ENCODE assay signal across 17 cellular contexts in genomic region chr2:43152186-43152585, GRCh38.
DNase-seq lines count a peak whose midpoint lies in the region; ATAC-seq and TF ChIP-seq lines count a peak whose summit lies in the region.
"Had no signal": no experiment of that assay in that cellular context is flagged by ENCODE, and none has a peak within 500 bp of the region (broad histone marks: within the 10 kb centered on the region; RNA-seq: fewer than 3 reads in every experiment).

No MANE protein-coding gene starts in this region.

- no peak overlapping the region for H3K4me3 Mint-ChIP-seq in T-helper 1 cell treated with Interleukin-12 subunit alpha and Interleukin-12 subunit beta and Interleukin-4 antibody, amounts not matched to agents 30 μg/mL and 1 μg/mL, for 36 hours
- H3K4me3 Mint-ChIP-seq in Caco-2 (ENCODE audit: unreplicated experiment) (no peak overlapping the region), WTC11 (no peak overlapping the region), natural killer cell (no peak overlapping the region)
- H3K4me3 Mint-ChIP-seq in naive thymus-derived CD8-positive, alpha-beta T cell = peak overlapping the region in 9 of 10 donors; percentile 12 to 69 (median 41)

- TF ChIP-seq CTCF in Caco-2 (IDR thresholded peaks at IDR 0.05; ENCODE audit: insufficient read depth in 1 of 2, low read depth in 1 of 2, low read length in 1 of 2, severe bottlenecking in 1 of 2, unreplicated experiment in 1 of 2) (no peak), WTC11 (IDR thresholded peaks at IDR 0.05) (no peak), natural killer cell (IDR thresholded peaks at IDR 0.05) (no peak)

- no peaks in the 10 kb centered on the region for H3K9me3 Mint-ChIP-seq in T-helper 1 cell treated with Interleukin-12 subunit alpha and Interleukin-12 subunit beta and Interleukin-4 antibody, amounts not matched to agents 30 μg/mL and 1 μg/mL, for 36 hours
- no peaks in the 10 kb centered on the region for H3K9me3 Mint-ChIP-seq in Caco-2 (ENCODE audit: unreplicated experiment)
- no peaks in the 10 kb centered on the region for H3K9me3 Mint-ChIP-seq in WTC11
- H3K9me3 Mint-ChIP-seq in naive thymus-derived CD8-positive, alpha-beta T cell = no peaks in the 10 kb centered on the region
- no peaks in the 10 kb centered on the region for H3K9me3 Mint-ChIP-seq in natural killer cell

- H3K27me3 ChIP-seq in Caco-2 (replicated peaks; ENCODE audit: control insufficient read depth, insufficient read depth, low read length) = no peaks in the 10 kb centered on the region
- H3K27me3 ChIP-seq: cardiac muscle cell, neutrophil, SJSA1, transverse colon had no signal

- DNase-seq in T-helper 1 cell = no peak
- DNase-seq in Caco-2 = no peak
- no peak for DNase-seq in WTC11 (ENCODE audit: low spot score)
- DNase-seq in naive thymus-derived CD8-positive, alpha-beta T cell = peak in 1 of 10 donors; percentile 25
- DNase-seq in globus pallidus (ENCODE audit: low spot score) = no peak
- DNase-seq in DMS 273 (lab: John Stamatoyannopoulos, UW; ENCODE audit: unreplicated experiment) = no peak
- DNase-seq in natural killer cell = no peak
- DNase-seq: ACHN; activated naive CD4-positive, alpha-beta T cell treated with Interleukin-2 at 50 U/mL for 16 hours; DMS 273 treated with DMSO at 0.1 percent for 48 hours; stimulated activated CD4-positive, alpha-beta T cell treated with anti-CD3 and anti-CD28 coated beads, Interleukin-2, amount 100 ng/mL, for 48 hours; stimulated activated CD8-positive, alpha-beta memory T cell treated with anti-CD3 and anti-CD28 coated beads, Interleukin-4, amount 100 ng/mL, for 48 hours; transverse colon had no signal

- POLR2A ChIA-PET in Caco-2 (lab: Charles Lee) = interaction anchor here (0.6 to 0.8 kb wide), 2 partner anchors 42 to 100 kb away, joined by 3 read pairs; no protein-coding TSS in a partner anchor
- POLR2A ChIA-PET in WTC11 (lab: Charles Lee) = no interaction called here
- POLR2A ChIA-PET in naive thymus-derived CD8-positive, alpha-beta T cell (lab: Charles Lee) = interaction anchor here (0.6 to 43.5 kb wide), 5 partner anchors 8 to 70 kb away, joined by 3 to 2148 read pairs (median 1351); partner anchors contain the start of gene ZFP36L2

- no peaks in the 10 kb centered on the region for H3K36me3 ChIP-seq in Caco-2 (ENCODE audit: control insufficient read depth, insufficient read depth, low read length)
- H3K36me3 ChIP-seq: cardiac muscle cell, neutrophil, SJSA1, transverse colon had no signal

- H3K4me1 ChIP-seq in Caco-2 = peaks cover 23% of the 10 kb centered on the region
- H3K4me1 ChIP-seq: SJSA1 had no signal

- peaks cover 4% of the 10 kb centered on the region for H3K27me3 Mint-ChIP-seq in T-helper 1 cell treated with Interleukin-12 subunit alpha and Interleukin-12 subunit beta and Interleukin-4 antibody, amounts not matched to agents 30 μg/mL and 1 μg/mL, for 36 hours (ENCODE audit: low read depth)
- H3K27me3 Mint-ChIP-seq in Caco-2 (ENCODE audit: insufficient read depth, unreplicated experiment) (no peaks in the 10 kb centered on the region), WTC11 (ENCODE audit: low read depth) (no peaks in the 10 kb centered on the region; the same call in none of the 2 replicates), natural killer cell (ENCODE audit: low read depth in 2 of 2) (no peaks in the 10 kb centered on the region)
- H3K27me3 Mint-ChIP-seq in naive thymus-derived CD8-positive, alpha-beta T cell = no peaks in the 10 kb centered on the region

- H3K4me3 ChIP-seq in Caco-2 (ENCODE audit: low read depth, low read length) = no peak overlapping the region
- H3K4me3 ChIP-seq: cardiac muscle cell, SJSA1, transverse colon had no signal

- CTCF ChIA-PET in Caco-2 (lab: Charles Lee) (no interaction called here), WTC11 (lab: Charles Lee) (interaction anchor here (0.6 to 1.4 kb wide), 6 partner anchors 10 to 66 kb away, joined by 3 to 4 read pairs (median 3); no protein-coding TSS in a partner anchor)

- no TSS peak for BruUV-seq in Caco-2 (replicated peaks; lab: Mats Ljungman, UMichigan)

- H3K9me3 ChIP-seq in Caco-2 = no peaks in the 10 kb centered on the region
- H3K9me3 ChIP-seq: neutrophil, SJSA1, transverse colon had no signal

- ATAC-seq in WTC11 (peak; percentile 27), natural killer cell (no peak)
- peak; percentile 45 to 67 for ATAC-seq in naive thymus-derived CD8-positive, alpha-beta T cell

- intact Hi-C loops in Caco-2 (cut with micrococcal nuclease; ENCODE audit: unreplicated experiment) (no loop called here), natural killer cell (cut with micrococcal nuclease) (no loop called here)

- H3K36me3 Mint-ChIP-seq in T-helper 1 cell treated with Interleukin-12 subunit alpha and Interleukin-12 subunit beta and Interleukin-4 antibody, amounts not matched to agents 30 μg/mL and 1 μg/mL, for 36 hours (ENCODE audit: low read depth) = peaks cover 7% of the 10 kb centered on the region
- no peaks in the 10 kb centered on the region for H3K36me3 Mint-ChIP-seq in Caco-2 (ENCODE audit: insufficient read depth, unreplicated experiment)
- no peaks in the 10 kb centered on the region for H3K36me3 Mint-ChIP-seq in WTC11
- H3K36me3 Mint-ChIP-seq in naive thymus-derived CD8-positive, alpha-beta T cell = peaks cover 0 to 3% (median 0%) of the 10 kb centered on the region in 3 donors
- H3K36me3 Mint-ChIP-seq in natural killer cell = no peaks in the 10 kb centered on the region

- H3K4me1 Mint-ChIP-seq in T-helper 1 cell treated with Interleukin-12 subunit alpha and Interleukin-12 subunit beta and Interleukin-4 antibody, amounts not matched to agents 30 μg/mL and 1 μg/mL, for 36 hours (ENCODE audit: low read depth) = peaks cover 41% of the 10 kb centered on the region
- peaks cover 15% of the 10 kb centered on the region for H3K4me1 Mint-ChIP-seq in Caco-2 (ENCODE audit: low read depth, unreplicated experiment)
- peaks cover 17% of the 10 kb centered on the region for H3K4me1 Mint-ChIP-seq in WTC11
- peaks cover 47 to 82% (median 71%) of the 10 kb centered on the region in 4 donors for H3K4me1 Mint-ChIP-seq in naive thymus-derived CD8-positive, alpha-beta T cell
- H3K4me1 Mint-ChIP-seq in natural killer cell = peaks cover 21 to 54% of the 10 kb centered on the region in 2 donors

- H3K27ac Mint-ChIP-seq in T-helper 1 cell treated with Interleukin-12 subunit alpha and Interleukin-12 subunit beta and Interleukin-4 antibody, amounts not matched to agents 30 μg/mL and 1 μg/mL, for 36 hours = peak overlapping the region; percentile 50
- peak overlapping the region; percentile 5 for H3K27ac Mint-ChIP-seq in Caco-2 (ENCODE audit: unreplicated experiment)
- no peak overlapping the region for H3K27ac Mint-ChIP-seq in WTC11
- peak overlapping the region; percentile 79 to 95 (median 90) for H3K27ac Mint-ChIP-seq in naive thymus-derived CD8-positive, alpha-beta T cell
- H3K27ac Mint-ChIP-seq in natural killer cell = no peak overlapping the region

TF ChIP-seq in WTC11, 78 proteins besides CTCF, POLR2A, EP300 and RAD21 (continues in another document):
- no peak for TF ChIP-seq E2F1 (CRISPR knock-in tag; IDR thresholded peaks at IDR 0.05)
- no peak for TF ChIP-seq CREB1 (CRISPR knock-in tag; IDR thresholded peaks at IDR 0.05)
- no peak for TF ChIP-seq SP1 (CRISPR knock-in tag; conservative IDR thresholded peaks at IDR 0.05)
- TF ChIP-seq ZBTB43 (CRISPR knock-in tag; IDR thresholded peaks at IDR 0.05) = no peak
- no peak for TF ChIP-seq NR2C2 (CRISPR knock-in tag; IDR thresholded peaks at IDR 0.05)
- TF ChIP-seq JUN (CRISPR knock-in tag; IDR thresholded peaks at IDR 0.05) = no peak
- no peak for TF ChIP-seq ELF4 (CRISPR knock-in tag; IDR thresholded peaks at IDR 0.05; ENCODE audit: low read depth)
- no peak for TF ChIP-seq ZBTB21 (CRISPR knock-in tag; IDR thresholded peaks at IDR 0.05; ENCODE audit: borderline replicate concordance)
- TF ChIP-seq ZNF219 (CRISPR knock-in tag; IDR thresholded peaks at IDR 0.05; ENCODE audit: borderline replicate concordance) = no peak
- TF ChIP-seq USF2 (CRISPR knock-in tag; IDR thresholded peaks at IDR 0.05) = no peak

Comparison
In these comparisons a context has a peak if more than half of its experiments do, and no peak if none do; other contexts are left out.
1. H3K27ac Mint-ChIP-seq: peak in T-helper 1 cell treated with Interleukin-12 subunit alpha and Interleukin-12 subunit beta and Interleukin-4 antibody, amounts not matched to agents 30 μg/mL and 1 μg/mL, for 36 hours (single experiment), Caco-2 (single experiment) and naive thymus-derived CD8-positive, alpha-beta T cell (10 of 10); none in WTC11 (single experiment) and natural killer cell (0 of 2).
2. H3K4me3 Mint-ChIP-seq: peak in naive thymus-derived CD8-positive, alpha-beta T cell (9 of 10); none in T-helper 1 cell treated with Interleukin-12 subunit alpha and Interleukin-12 subunit beta and Interleukin-4 antibody, amounts not matched to agents 30 μg/mL and 1 μg/mL, for 36 hours (single experiment), Caco-2 (single experiment), WTC11 (single experiment) and natural killer cell (single experiment).
3. ATAC-seq: peak in WTC11 (single experiment) and naive thymus-derived CD8-positive, alpha-beta T cell (2 of 2); none in natural killer cell (0 of 3).